Comparison of ENCODE assay signal across 7 cellular contexts in the genomic region with DNA sequence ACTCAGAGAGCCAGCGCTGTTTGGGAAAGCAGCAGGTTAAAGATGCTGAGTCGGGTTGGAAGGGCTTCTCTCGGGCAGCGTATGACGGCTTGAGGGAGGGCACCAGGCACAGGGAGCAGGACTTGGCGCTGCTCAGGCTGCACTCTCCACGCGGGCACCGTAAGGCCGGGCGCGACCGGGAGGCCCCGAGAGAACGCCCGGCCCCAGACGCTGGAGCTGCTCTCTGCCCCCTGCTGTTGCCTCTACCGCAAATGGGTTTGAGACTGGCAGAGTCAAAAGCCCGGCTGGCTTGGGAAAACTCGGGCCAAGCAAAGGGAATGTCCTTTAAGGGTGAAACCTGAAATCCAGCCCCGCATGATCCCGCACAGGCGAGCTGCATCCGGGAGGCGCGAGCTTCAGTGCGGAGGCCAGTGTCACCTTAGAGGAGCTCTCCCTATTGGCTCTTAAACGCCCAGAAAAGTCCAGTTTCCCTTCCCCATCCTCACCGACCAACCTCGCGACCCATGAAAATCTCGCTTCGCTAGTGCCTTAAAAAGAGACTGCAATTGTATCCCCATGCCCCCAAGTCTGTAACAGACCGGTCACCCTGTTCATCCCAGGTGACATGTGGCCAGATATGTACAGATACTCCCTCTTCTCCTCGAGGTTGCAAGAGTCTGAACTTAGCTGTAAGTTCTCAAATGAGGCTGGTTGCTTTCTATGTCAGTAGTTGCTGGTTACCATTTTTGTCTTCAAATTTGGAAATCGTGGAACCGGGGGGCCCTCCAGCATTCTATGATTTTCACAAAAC. TPM values are rescaled to one million over a fixed set of nuclear protein-coding genes. Genes with fewer than 3 reads are reported as not detected.
A peak's percentile ranks its signal among the peaks of the same experiment; 100 is the strongest.
DNase-seq lines count a peak whose midpoint lies in the region; ATAC-seq and TF ChIP-seq lines count a peak whose summit lies in the region.

No MANE protein-coding gene starts in this region.

- H3K4me3 Mint-ChIP-seq in H9: peak overlapping the region; percentile 58 to 83

- DNase-seq in H9: peak; percentile 59
- DNase-seq in SW480 (ENCODE audit: low spot score): peak; percentile 63
- DNase-seq in heart left ventricle: peak in 4 of 5 donors; percentile 46 to 75 (median 62)
- DNase-seq in psoas muscle: peak; percentile 63 to 80
- no peak for DNase-seq in UCSD-AML1 (lab: John Stamatoyannopoulos, UW; ENCODE audit: unreplicated experiment)
- no peak for DNase-seq in SKM-1 treated with dmso at 0.1 percent for 144 hours (lab: John Stamatoyannopoulos, UW; ENCODE audit: unreplicated experiment)
- DNase-seq in HuH-7.5 (ENCODE audit: low spot score): no peak

- no peak overlapping the region; the same call in 1 of the 2 replicates for H3K14ac ChIP-seq in H9 (ENCODE audit: insufficient read depth, low read length)

- WGBS in H9 (ENCODE audit: extremely low coverage, insufficient read length, low lambda C conversion rate): no CpG with 5 or more reads among the region's 37 CpGs
- 7 to 15% (median 12%) methylated on average over 18 to 37 of the region's 37 CpGs for WGBS in heart left ventricle, 4 donors
- WGBS in psoas muscle, 3 donors: 3 to 8% (median 3%) methylated on average over 36 to 37 of the region's 37 CpGs

- no peak overlapping the region for H4K5ac ChIP-seq in H9 (ENCODE audit: insufficient read length, low read depth, low read length)

- H3K36me3 Mint-ChIP-seq in H9 (ENCODE audit: insufficient read depth in 1 of 3, low read depth in 3 of 3): peaks cover 0 to 2% (median 2%) of the 10 kb centered on the region in 3 experiments; a peak in 3 of 7 replicates

- TF ChIP-seq CTCF in H9 (conservative IDR thresholded peaks at IDR 0.05) (no peak), heart left ventricle (IDR thresholded peaks at IDR 0.05) (peak in 6 of 12 donors; percentile 6 to 44 (median 30)), psoas muscle (IDR thresholded peaks at IDR 0.05) (peak; percentile 27)

- no peak overlapping the region for H2AFZ ChIP-seq in H9 (ENCODE audit: low read length)

- intact Hi-C loops in heart left ventricle (cut with DNase I) (loop anchor here in 8 of 10 donors (2.0 to 10.0 kb wide), 17 partner anchors 62 to 740 kb away; partner anchors contain the start of genes GORAB (in 6 of the 8), KIFAP3 (in 2 of the 8) and NTMT2 (in 2 of the 8)), psoas muscle (cut with DNase I) (loop anchor here (2.0 to 10.0 kb wide), 5 partner anchors 102 to 650 kb away; partner anchors contain the start of genes GORAB (in 2 of the 2) and KIFAP3 (in 1 of the 2))

- H2BK12ac ChIP-seq in H9 (ENCODE audit: insufficient read length, low read depth, low read length): no peak overlapping the region

- H3K27ac Mint-ChIP-seq in H9: no peak overlapping the region

- H2AK5ac ChIP-seq in H9 (ENCODE audit: insufficient read length, low read length): no peak overlapping the region

- H3K23ac ChIP-seq in H9 (ENCODE audit: insufficient read length, low read depth, low read length): no peak overlapping the region

- peaks cover 66 to 70% of the 10 kb centered on the region in 2 experiments for H3K4me1 Mint-ChIP-seq in H9

- no peak overlapping the region for H4K91ac ChIP-seq in H9 (ENCODE audit: insufficient read length, low read depth, low read length)

- H3K9me3 ChIP-seq in H9 (ENCODE audit: control insufficient read depth, low read depth, low read length): no peaks in the 10 kb centered on the region
- H3K9me3 ChIP-seq in heart left ventricle: no peaks in the 10 kb centered on the region
- no peaks in the 10 kb centered on the region for H3K9me3 ChIP-seq in psoas muscle

- H4K20me1 ChIP-seq in H9 (ENCODE audit: control insufficient read depth, insufficient read depth, insufficient read length): no peaks in the 10 kb centered on the region

- no peak overlapping the region for H3T11ph ChIP-seq in H9 (ENCODE audit: low read length)

- peaks cover 36% of the 10 kb centered on the region for H3K23me2 ChIP-seq in H9 (ENCODE audit: insufficient read length, low read depth, low read length, poor library complexity, severe bottlenecking)

- H3K4me3 ChIP-seq in heart left ventricle (peak overlapping the region; percentile 49 to 93 (median 79)), psoas muscle (peak overlapping the region; percentile 72)

- no peak overlapping the region for H3K18ac ChIP-seq in H9 (ENCODE audit: insufficient read length, low read depth, low read length)

- H2BK120ac ChIP-seq in H9 (ENCODE audit: low read depth, low read length, poor library complexity, severe bottlenecking): no peak overlapping the region

- no peak overlapping the region for H3K27ac ChIP-seq in H9 (ENCODE audit: insufficient read length, low read depth, low read length)
- peak overlapping the region; percentile 58 to 98 (median 94) for H3K27ac ChIP-seq in heart left ventricle
- peak overlapping the region; percentile 91 for H3K27ac ChIP-seq in psoas muscle

- H3K4me2 ChIP-seq in H9 (ENCODE audit: insufficient read depth, insufficient read length, low read length): peak overlapping the region; percentile 96

- no peak overlapping the region for H2BK20ac ChIP-seq in H9 (ENCODE audit: low read depth, low read length, poor library complexity, severe bottlenecking)

- no peak overlapping the region for H2BK15ac ChIP-seq in H9 (ENCODE audit: low read depth, low read length)

- no peak overlapping the region for H3K9ac ChIP-seq in H9 (ENCODE audit: extremely low read depth, insufficient read length, low read length)

- no peaks in the 10 kb centered on the region for H3K79me1 ChIP-seq in H9 (ENCODE audit: insufficient read depth, low read depth, low read length, poor library complexity, severe bottlenecking)

- peaks cover 2% of the 10 kb centered on the region; the same call in 1 of the 2 replicates for H3K4me1 ChIP-seq in H9 (ENCODE audit: insufficient read depth, low read length)
- peaks cover 0 to 50% (median 3%) of the 10 kb centered on the region in 12 donors for H3K4me1 ChIP-seq in heart left ventricle
- peaks cover 21% of the 10 kb centered on the region for H3K4me1 ChIP-seq in psoas muscle

- H3K27me3 ChIP-seq in H9 (ENCODE audit: insufficient read depth, low read length) (peaks cover 93% of the 10 kb centered on the region), heart left ventricle (peaks cover 0 to 82% (median 9%) of the 10 kb centered on the region in 9 donors), psoas muscle (ENCODE audit: insufficient read depth in 3 of 3, low read length in 2 of 3) (peaks cover 0 to 2% (median 0%) of the 10 kb centered on the region in 3 donors)

- peak in 1 of 2 donors; percentile 28 for TF ChIP-seq POLR2A in heart left ventricle (IDR thresholded peaks at IDR 0.05)

- peaks cover 100% of the 10 kb centered on the region for H3K27me3 Mint-ChIP-seq in H9 (ENCODE audit: low read depth)

- H3K79me2 ChIP-seq in H9 (ENCODE audit: insufficient read depth, low read length): no peaks in the 10 kb centered on the region

- H3K56ac ChIP-seq in H9 (ENCODE audit: insufficient read length, low read depth, low read length): no peak overlapping the region

- H2BK5ac ChIP-seq in H9 (ENCODE audit: insufficient read length, low read length): no peak overlapping the region

- H4K8ac ChIP-seq in H9 (replicated peaks; ENCODE audit: insufficient read length, low read depth, low read length): no peak overlapping the region

- ATAC-seq in heart left ventricle (peak; percentile 37 to 75 (median 72)), psoas muscle (peak; percentile 69 to 77 (median 71))

- H3K4ac ChIP-seq in H9 (ENCODE audit: low read depth, low read length): no peak overlapping the region

- H3K9me3 Mint-ChIP-seq in H9: peaks cover 4 to 7% of the 10 kb centered on the region in 2 experiments; a peak in 4 of 5 replicates

- H3K36me3 ChIP-seq in heart left ventricle (peaks cover 0 to 3% (median 0%) of the 10 kb centered on the region in 9 donors), psoas muscle (ENCODE audit: insufficient read depth in 1 of 2, low read depth in 1 of 2) (no peaks in the 10 kb centered on the region)

RNA-seq across cellular contexts. Expression of gene PRRX1, which starts 1.1 kb away (rescaled TPM):
- total RNA-seq in H9 (2021): not detected in 2 replicates
- 100 to 1,000 TPM in 1 of 9 donors, 10 to 100 TPM in 8; 25.7 to 104 (median 53.3) TPM for total RNA-seq in heart left ventricle
- polyA plus RNA-seq in heart left ventricle: 10 to 100 TPM; 16.2 to 27.7 TPM
- 100 to 1,000 TPM in 3 of 4 donors, 10 to 100 TPM in 1; 61.4 to 256 (median 116) TPM for total RNA-seq in psoas muscle
- 10 to 100 TPM; 27.7 to 64.1 (median 53.7) TPM for polyA plus RNA-seq in psoas muscle

Comparison
In these comparisons a context has a peak if more than half of its experiments do, and no peak if none do; other contexts are left out.
1. DNase-seq: peak in H9 (single experiment), SW480 (single experiment), heart left ventricle (4 of 5) and psoas muscle (2 of 2); none in UCSD-AML1 (single experiment), SKM-1 treated with dmso at 0.1 percent for 144 hours (single experiment) and HuH-7.5 (single experiment).
2. RNA of gene PRRX1, which starts 1.1 kb away (total RNA-seq): 61.4 to 256 TPM in psoas muscle and 25.7 to 104 TPM in heart left ventricle; not detected in H9; every median in the first group is over 10 times any median in the second.